In genomic region chr10:103895458-103896186, GRCh38 we compare ENCODE assay signal across 10 cellular contexts. TPM values are rescaled to one million over a fixed set of nuclear protein-coding genes. Genes with fewer than 3 reads are reported as not detected.
DNase-seq lines count a peak whose midpoint lies in the region; ATAC-seq and TF ChIP-seq lines count a peak whose summit lies in the region.
"Had no signal": no experiment of that assay in that cellular context is flagged by ENCODE, and none has a peak within 500 bp of the region (broad histone marks: within the 10 kb centered on the region; RNA-seq: fewer than 3 reads in every experiment).

No MANE protein-coding gene starts in this region.

- ATAC-seq in GM21825 (IDR thresholded peaks at IDR 0.05; ENCODE audit: unreplicated experiment) = no peak

- no peak overlapping the region for H3K4me3 ChIP-seq in ascending aorta
- H3K4me3 ChIP-seq in tibial nerve = no peak overlapping the region

- H3K4me1 ChIP-seq in ascending aorta (peaks cover 4 to 9% of the 10 kb centered on the region in 2 donors), tibial nerve (peaks cover 0 to 35% (median 19%) of the 10 kb centered on the region in 4 donors)

- TF ChIP-seq POLR2A in tibial nerve (IDR thresholded peaks at IDR 0.05) = no peak

- intact Hi-C loops in activated CD4-positive, alpha-beta T cell treated with anti-CD3 and anti-CD28 coated beads, Interleukin-2, amount 10 ng/mL, durations not matched to agents 24 days and 14 days (cut with micrococcal nuclease) = no loop called here
- intact Hi-C loops in ascending aorta (cut with DNase I) = no loop called here

- H3K27ac Mint-ChIP-seq in activated CD4-positive, alpha-beta T cell treated with anti-CD3 and anti-CD28 coated beads, Interleukin-2, amount 10 ng/mL, durations not matched to agents 24 days and 14 days = peak overlapping the region; percentile 88

- H3K4me3 Mint-ChIP-seq in activated CD4-positive, alpha-beta T cell treated with anti-CD3 and anti-CD28 coated beads, Interleukin-2, amount 10 ng/mL, durations not matched to agents 24 days and 14 days = peak overlapping the region; percentile 74
- H3K4me3 Mint-ChIP-seq: activated T-cell treated with anti-CD3 and anti-CD28 coated beads, Interleukin-2, amount 50 U/mL, for 4 hours had no signal

- TF ChIP-seq EP300 in tibial nerve (IDR thresholded peaks at IDR 0.05) = peak in 1 of 2 donors; percentile 25

- TF ChIP-seq CTCF in ascending aorta (IDR thresholded peaks at IDR 0.05) (no peak), tibial nerve (IDR thresholded peaks at IDR 0.05) (no peak)

- 49 to 50% methylated on average over 9 of the region's 9 CpGs for WGBS in tibial nerve, 2 donors

- H3K27me3 ChIP-seq in ascending aorta = no peaks in the 10 kb centered on the region
- no peaks in the 10 kb centered on the region for H3K27me3 ChIP-seq in tibial nerve
- H3K27me3 ChIP-seq: BE2C had no signal

- no peak for DNase-seq in activated CD4-positive, alpha-beta T cell treated with anti-CD3 and anti-CD28 coated beads, Interleukin-2, amount 10 ng/mL, durations not matched to agents 24 days and 14 days
- DNase-seq in activated CD4-positive, alpha-beta T cell treated with anti-CD3 and anti-CD28 coated beads, Interleukin-2, amount 50 U/mL, for 1 hour = no peak
- peak in 1 of 2 donors; percentile 63 for DNase-seq in ascending aorta (ENCODE audit: low spot score in 2 of 2)
- peak; percentile 77 for DNase-seq in kidney tubule cell (ENCODE audit: low spot score)
- no peak for DNase-seq in tibial nerve (ENCODE audit: low spot score in 2 of 2)
- no peak for DNase-seq in NAMALWA (ENCODE audit: low spot score)
- DNase-seq in NCI-H226 = no peak
- DNase-seq: activated T-cell treated with anti-CD3 and anti-CD28 coated beads, Interleukin-2, amount 50 U/mL, for 4 hours; BE2C had no signal

- peaks cover 32 to 66% of the 10 kb centered on the region in 2 donors for H3K36me3 ChIP-seq in ascending aorta
- peaks cover 0 to 65% (median 3%) of the 10 kb centered on the region in 3 donors for H3K36me3 ChIP-seq in tibial nerve

- H3K27me3 Mint-ChIP-seq in activated CD4-positive, alpha-beta T cell treated with anti-CD3 and anti-CD28 coated beads, Interleukin-2, amount 10 ng/mL, durations not matched to agents 24 days and 14 days = no peaks in the 10 kb centered on the region

- peaks cover 59% of the 10 kb centered on the region for H3K36me3 Mint-ChIP-seq in activated CD4-positive, alpha-beta T cell treated with anti-CD3 and anti-CD28 coated beads, Interleukin-2, amount 10 ng/mL, durations not matched to agents 24 days and 14 days (ENCODE audit: low read depth)

- H3K9me3 ChIP-seq in ascending aorta (no peaks in the 10 kb centered on the region), tibial nerve (no peaks in the 10 kb centered on the region)
- H3K9me3 ChIP-seq: BE2C had no signal

- H3K9me3 Mint-ChIP-seq in activated CD4-positive, alpha-beta T cell treated with anti-CD3 and anti-CD28 coated beads, Interleukin-2, amount 10 ng/mL, durations not matched to agents 24 days and 14 days = no peaks in the 10 kb centered on the region
- H3K9me3 Mint-ChIP-seq: activated T-cell treated with anti-CD3 and anti-CD28 coated beads, Interleukin-2, amount 50 U/mL, for 4 hours had no signal

- H3K27ac ChIP-seq in ascending aorta (peak overlapping the region; percentile 58 to 61), tibial nerve (peak overlapping the region; percentile 15 to 79 (median 66))

- H3K4me1 Mint-ChIP-seq in activated CD4-positive, alpha-beta T cell treated with anti-CD3 and anti-CD28 coated beads, Interleukin-2, amount 10 ng/mL, durations not matched to agents 24 days and 14 days = peaks cover 43% of the 10 kb centered on the region

RNA-seq across cellular contexts. Expression of gene STN1, which starts 22.4 kb away (rescaled TPM):
- 23.6 and 24.1 TPM in 2 replicates for total RNA-seq in activated CD4-positive, alpha-beta T cell treated with anti-CD3 and anti-CD28 coated beads, Interleukin-2, amount 10 ng/mL, durations not matched to agents 24 days and 14 days
- total RNA-seq in ascending aorta (24.5 TPM), tibial nerve (10 to 100 TPM; 12.6 to 26.7 (median 22.1) TPM)

RNA-seq across cellular contexts. Expression of gene SH3PXD2A, which starts 40.2 kb away (rescaled TPM):
- total RNA-seq in activated CD4-positive, alpha-beta T cell treated with anti-CD3 and anti-CD28 coated beads, Interleukin-2, amount 10 ng/mL, durations not matched to agents 24 days and 14 days = 8.3 and 8.5 TPM in 2 replicates
- total RNA-seq in ascending aorta (50.0 TPM), tibial nerve (100 to 1,000 TPM; 128 to 154 (median 136) TPM)
